25 cellular contexts compared by ENCODE assay signal in genomic region chr5:34843482-34843881, GRCh38. TPM values are rescaled to one million over a fixed set of nuclear protein-coding genes. Genes with fewer than 3 reads are reported as not detected.
"Had no signal": no experiment of that assay in that cellular context is flagged by ENCODE, and none has a peak within 500 bp of the region (broad histone marks: within the 10 kb centered on the region; RNA-seq: fewer than 3 reads in every experiment).

No MANE protein-coding gene starts in this region.

- ATAC-seq: activated CD4-positive, CD25-positive, alpha-beta regulatory T cell treated with anti-CD3 and anti-CD28 coated beads, Interleukin-2, amount 50 U/mL, for 24 hours; effector memory CD8-positive, alpha-beta T cell; gastroesophageal sphincter; heart left ventricle; psoas muscle; right cardiac atrium; stimulated activated effector memory CD8-positive, alpha-beta T cell treated with anti-CD3 and anti-CD28 coated beads, Interleukin-12 subunit alpha, Interleukin-12 subunit beta, amount 100 ng/mL, for 72 hours; upper lobe of right lung had no signal

- H3K9me3 Mint-ChIP-seq: activated naive CD4-positive, alpha-beta T cell treated with anti-CD3 and anti-CD28 coated beads, Interleukin-2, amount 50 U/mL, for 24 hours; effector memory CD8-positive, alpha-beta T cell; stimulated activated effector memory CD8-positive, alpha-beta T cell treated with anti-CD3 and anti-CD28 coated beads, Interleukin-12 subunit alpha, Interleukin-12 subunit beta, amount 100 ng/mL, for 72 hours had no signal

- H3K4me3 ChIP-seq: esophagus squamous epithelium, gastroesophageal sphincter, heart left ventricle, left ventricle myocardium inferior, neural progenitor cell, psoas muscle, stomach, thoracic aorta, upper lobe of right lung had no signal

- H3K4me3 Mint-ChIP-seq: activated naive CD4-positive, alpha-beta T cell treated with anti-CD3 and anti-CD28 coated beads, Interleukin-2, amount 50 U/mL, for 24 hours; effector memory CD8-positive, alpha-beta T cell; neural progenitor cell; stimulated activated effector memory CD8-positive, alpha-beta T cell treated with anti-CD3 and anti-CD28 coated beads, Interleukin-12 subunit alpha, Interleukin-12 subunit beta, amount 100 ng/mL, for 72 hours had no signal

- H3K27ac Mint-ChIP-seq: activated naive CD4-positive, alpha-beta T cell treated with anti-CD3 and anti-CD28 coated beads, Interleukin-2, amount 50 U/mL, for 24 hours; effector memory CD8-positive, alpha-beta T cell; neural progenitor cell; stimulated activated effector memory CD8-positive, alpha-beta T cell treated with anti-CD3 and anti-CD28 coated beads, Interleukin-12 subunit alpha, Interleukin-12 subunit beta, amount 100 ng/mL, for 72 hours had no signal

- H3K9me3 ChIP-seq: esophagus squamous epithelium, gastroesophageal sphincter, heart left ventricle, left ventricle myocardium inferior, psoas muscle, stomach, thoracic aorta, upper lobe of right lung had no signal

- H3K36me3 ChIP-seq: esophagus squamous epithelium, gastroesophageal sphincter, heart left ventricle, left ventricle myocardium inferior, neural progenitor cell, stomach, thoracic aorta, upper lobe of right lung had no signal

- DNase-seq: activated CD4-positive, alpha-beta T cell treated with anti-CD3 and anti-CD28 coated beads, Interleukin-2, amount 50 U/mL, for 1 hour; activated gamma-delta T cell; effector memory CD8-positive, alpha-beta T cell; esophagus squamous epithelium; heart left ventricle; kidney glomerular epithelial cell; left ventricle myocardium inferior; mammary epithelial cell; psoas muscle; right cardiac atrium; small intestine; stimulated activated CD4-positive, alpha-beta T cell treated with anti-CD3 and anti-CD28 coated beads, Interleukin-15, amount 100 ng/mL, for 24 hours; stimulated activated CD4-positive, alpha-beta T cell treated with anti-CD3 and anti-CD28 coated beads, Interleukin-2, amount 100 ng/mL, for 48 hours; stomach; T-helper 1 cell; T1000; upper lobe of right lung had no signal

- H3K36me3 Mint-ChIP-seq: activated naive CD4-positive, alpha-beta T cell treated with anti-CD3 and anti-CD28 coated beads, Interleukin-2, amount 50 U/mL, for 24 hours had no signal

- H3K27me3 ChIP-seq: esophagus squamous epithelium, gastroesophageal sphincter, heart left ventricle, neural progenitor cell, stomach, upper lobe of right lung had no signal

RNA-seq across cellular contexts. Expression of gene TTC23L, which starts 4.5 kb away (rescaled TPM):
- total RNA-seq: left ventricle myocardium inferior, myocyte, osteoblast, psoas muscle, right cardiac atrium had no signal
